ENCODE assay signal across 8 cellular contexts in genomic region chr17:75589017-75589918, GRCh38. TPM values are rescaled to one million over a fixed set of nuclear protein-coding genes. Genes with fewer than 3 reads are reported as not detected.
DNase-seq lines count a peak whose midpoint lies in the region; ATAC-seq and TF ChIP-seq lines count a peak whose summit lies in the region.

No MANE protein-coding gene starts in this region.

- H3K4me1 ChIP-seq in adrenal gland (replicated peaks in 1 of 2) (peaks cover 0 to 10% of the 10 kb centered on the region in 2 donors), tibial artery (peaks cover 0 to 27% (median 19%) of the 10 kb centered on the region in 4 donors)

- ATAC-seq in HG02642 (IDR thresholded peaks at IDR 0.05; ENCODE audit: poor library complexity, unreplicated experiment) = peak; percentile 73
- peak; percentile 89 to 91 for ATAC-seq in left cardiac atrium

- peak; percentile 53 to 55 for TF ChIP-seq POLR2A in adrenal gland (IDR thresholded peaks at IDR 0.05)

- TF ChIP-seq CTCF in adrenal gland (IDR thresholded peaks at IDR 0.05) (peak in 4 of 6 experiments; percentile 46 to 87 (median 72)), tibial artery (IDR thresholded peaks at IDR 0.05) (peak; percentile 74 to 85)

- DNase-seq in GF-D8 (lab: John Stamatoyannopoulos, UW) (peak; percentile 46), NCI-H1436 (lab: John Stamatoyannopoulos, UW) (peak; percentile 96), T-helper 1 cell (peak; percentile 89 to 95 (median 91)), adrenal gland (peak; percentile 92 to 96 (median 95)), left cardiac atrium (peak; percentile 97), pons (ENCODE audit: low spot score) (peak; percentile 78), tibial artery (peak; percentile 93 to 96)

- H3K4me3 ChIP-seq in adrenal gland (peak overlapping the region in 2 of 4 donors; percentile 30 to 78), tibial artery (peak overlapping the region; percentile 61)

- H3K27ac ChIP-seq in adrenal gland = peak overlapping the region in 4 of 5 donors; percentile 78 to 95 (median 85)
- H3K27ac ChIP-seq in tibial artery = peak overlapping the region; percentile 63 to 84

- no peaks in the 10 kb centered on the region for H3K36me3 ChIP-seq in adrenal gland (replicated peaks in 1 of 2)
- no peaks in the 10 kb centered on the region for H3K36me3 ChIP-seq in tibial artery

- H3K9me3 ChIP-seq in adrenal gland (replicated peaks in 1 of 3) = no peaks in the 10 kb centered on the region
- H3K9me3 ChIP-seq in tibial artery = no peaks in the 10 kb centered on the region

- intact Hi-C loops in adrenal gland (cut with DNase I) = loop anchor here in 1 of 2 donors (5.0 kb wide), 1 partner anchor 62 kb away; the partner anchor contains the start of gene LLGL2
- intact Hi-C loops in left cardiac atrium (cut with DNase I) = loop anchor here in 1 of 2 donors (2.0 to 5.0 kb wide), 2 partner anchors 62 to 162 kb away; partner anchors contain the start of gene LLGL2
- intact Hi-C loops in tibial artery (cut with DNase I; ENCODE audit: low total_unique reads) = loop anchor here (5.0 kb wide), 2 partner anchors 67 to 162 kb away; no protein-coding TSS in a partner anchor

- H3K27me3 ChIP-seq in adrenal gland (no peaks in the 10 kb centered on the region), tibial artery (peaks cover 0 to 12% of the 10 kb centered on the region in 2 donors)

- WGBS in adrenal gland, 4 donors = 0 to 9% (median 3%) methylated on average over 9 to 99 of the region's 99 CpGs

RNA-seq across cellular contexts. Expression of gene MYO15B, which starts 1.7 kb away (rescaled TPM):
- 100 to 1,000 TPM in 1 of 8 donors, 10 to 100 TPM in 7; 20.5 to 128 (median 51.3) TPM for total RNA-seq in adrenal gland
- 100 to 1,000 TPM in 2 of 3 donors, 1 to 10 TPM in 1; 6.2 to 455 (median 157) TPM for polyA plus RNA-seq in adrenal gland
- total RNA-seq in left cardiac atrium = 10 to 100 TPM; 61.5 to 88.4 TPM

RNA-seq across cellular contexts. Expression of gene SMIM5, which starts 44.0 kb away (rescaled TPM):
- total RNA-seq in adrenal gland (1 to 10 TPM in 1 of 8 donors, under 1 TPM in 3, not detected in 4; 0.17 to 1.1 (median 0.67) TPM), left cardiac atrium (10 to 100 TPM in 1 of 2 donors, 1 to 10 TPM in 1; 8.6 to 11.4 TPM)
- 1 to 10 TPM in 2 of 3 donors, under 1 TPM in 1; 0.13 to 2.6 (median 1.7) TPM for polyA plus RNA-seq in adrenal gland

Comparison
In these comparisons a context has a peak if more than half of its experiments do, and no peak if none do; other contexts are left out.
1. DNase-seq: peak in every context shown above with its lines; median percentile 97 in left cardiac atrium; 96 in NCI-H1436; 95 in adrenal gland; 94 in tibial artery; 91 in T-helper 1 cell; 78 in pons; 46 in GF-D8.
2. RNA of gene SMIM5, which starts 44.0 kb away (total RNA-seq): 8.6 to 11.4 TPM in left cardiac atrium; 0.17 to 1.1 TPM in adrenal gland; every median in the first group is over 4 times any median in the second.